In the genomic region with DNA sequence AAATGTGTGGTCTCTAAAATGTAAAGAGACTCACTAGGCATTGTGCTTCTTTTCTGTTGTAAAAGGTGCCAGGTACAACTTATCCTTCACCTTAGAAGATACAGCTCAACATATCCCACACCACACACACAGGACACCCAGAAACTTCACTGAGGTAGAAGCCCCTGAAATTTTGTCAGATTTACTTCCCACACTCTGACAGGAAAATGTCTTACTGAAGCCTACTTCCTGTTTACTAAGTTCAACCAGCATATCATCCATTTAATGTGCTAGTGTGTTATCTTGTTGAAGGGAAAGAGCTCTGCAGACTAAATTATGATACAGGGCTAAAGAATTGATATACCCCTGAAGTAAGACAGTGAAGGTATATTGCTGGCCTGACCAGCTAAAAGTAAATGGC, we compare ENCODE assay signal across 23 cellular contexts. TPM values are rescaled to one million over a fixed set of nuclear protein-coding genes. Genes with fewer than 3 reads are reported as not detected.
DNase-seq lines count a peak whose midpoint lies in the region; ATAC-seq and TF ChIP-seq lines count a peak whose summit lies in the region.
"Had no signal": no experiment of that assay in that cellular context is flagged by ENCODE, and none has a peak within 500 bp of the region (broad histone marks: within the 10 kb centered on the region; RNA-seq: fewer than 3 reads in every experiment).

No MANE protein-coding gene starts in this region.

- H3K36me3 Mint-ChIP-seq in activated CD8-positive, alpha-beta memory T cell treated with anti-CD3 and anti-CD28 coated beads, Interleukin-2, amount 10 ng/mL, durations not matched to agents 7 days and 5 days: no peaks in the 10 kb centered on the region
- H3K36me3 Mint-ChIP-seq in activated T-helper 17 cell treated with anti-CD3 and anti-CD28 coated beads, Interleukin-2, amount 50 U/mL, for 72 hours (ENCODE audit: low read depth): no peaks in the 10 kb centered on the region

- ATAC-seq in activated CD8-positive, alpha-beta memory T cell treated with anti-CD3 and anti-CD28 coated beads, Interleukin-2, amount 10 ng/mL, durations not matched to agents 7 days and 5 days: no peak
- ATAC-seq in activated T-helper 17 cell treated with anti-CD3 and anti-CD28 coated beads, Interleukin-2, amount 50 U/mL, for 72 hours (replicated peaks): no peak
- no peak for ATAC-seq in HG03442 (IDR thresholded peaks at IDR 0.05; ENCODE audit: unreplicated experiment)

- H3K9me2 ChIP-seq in MM.1S (replicated peaks; ENCODE audit: insufficient read depth, low read length) (no peaks in the 10 kb centered on the region), PC-9 (ENCODE audit: insufficient read depth) (no peaks in the 10 kb centered on the region)

- H3K4me2 ChIP-seq in MM.1S (ENCODE audit: low read depth, low read length): no peak overlapping the region
- H3K4me2 ChIP-seq in PC-9: no peak overlapping the region

- H3K79me2 ChIP-seq in MM.1S (ENCODE audit: low read length): no peaks in the 10 kb centered on the region
- no peaks in the 10 kb centered on the region for H3K79me2 ChIP-seq in PC-9 (ENCODE audit: low read depth)

- H3K9ac ChIP-seq in MM.1S (ENCODE audit: low read length): no peak overlapping the region

- no peaks in the 10 kb centered on the region for H3K9me3 Mint-ChIP-seq in activated CD8-positive, alpha-beta memory T cell treated with anti-CD3 and anti-CD28 coated beads, Interleukin-2, amount 10 ng/mL, durations not matched to agents 7 days and 5 days (ENCODE audit: low read depth)
- H3K9me3 Mint-ChIP-seq in activated T-helper 17 cell treated with anti-CD3 and anti-CD28 coated beads, Interleukin-2, amount 50 U/mL, for 72 hours: peaks cover 7% of the 10 kb centered on the region
- H3K9me3 Mint-ChIP-seq: dendritic cell treated with granulocyte-macrophage colony-stimulating factor and Interleukin-4, amounts not matched to agents 40 ng/mL and 50 ng/mL, for 4 days; stimulated activated naive CD8-positive, alpha-beta T cell treated with anti-CD3 and anti-CD28 coated beads, Interleukin-15, Interleukin-2, amounts not matched to agents 100 ng/mL and 50 ng/mL, for 24 hours; T-helper 2 cell treated with Interferon-gamma antibody and Interleukin-4, amounts not matched to agents 5 μg/mL and 100 μg/mL, for 36 hours had no signal

- no peaks in the 10 kb centered on the region for H4K20me1 ChIP-seq in MM.1S (ENCODE audit: insufficient read depth, low read length)
- H4K20me1 ChIP-seq in PC-9 (ENCODE audit: insufficient read depth): no peaks in the 10 kb centered on the region

- no TSS peak for BruUV-seq in PC-9 (replicated peaks; lab: Mats Ljungman, UMichigan)

- H3K27me3 ChIP-seq in MM.1S (replicated peaks; ENCODE audit: insufficient read depth, low read length): no peaks in the 10 kb centered on the region
- no peaks in the 10 kb centered on the region for H3K27me3 ChIP-seq in PC-9 (ENCODE audit: insufficient read depth, low read depth)
- H3K27me3 ChIP-seq: brain microvascular endothelial cell had no signal

- TF ChIP-seq CTCF in MM.1S (IDR thresholded peaks at IDR 0.05; ENCODE audit: low read length) (no peak), PC-9 (conservative IDR thresholded peaks at IDR 0.05) (no peak)

- H2AFZ ChIP-seq in MM.1S (ENCODE audit: low read length) (peak overlapping the region; percentile 57), PC-9 (no peak overlapping the region)

- intact Hi-C loops in PC-9 (cut with micrococcal nuclease; ENCODE audit: unreplicated experiment): no loop called here

- H3K4me1 Mint-ChIP-seq in activated CD8-positive, alpha-beta memory T cell treated with anti-CD3 and anti-CD28 coated beads, Interleukin-2, amount 10 ng/mL, durations not matched to agents 7 days and 5 days: peaks cover 8% of the 10 kb centered on the region
- H3K4me1 Mint-ChIP-seq in activated T-helper 17 cell treated with anti-CD3 and anti-CD28 coated beads, Interleukin-2, amount 50 U/mL, for 72 hours: peaks cover 4% of the 10 kb centered on the region

- H3K27me3 Mint-ChIP-seq in activated CD8-positive, alpha-beta memory T cell treated with anti-CD3 and anti-CD28 coated beads, Interleukin-2, amount 10 ng/mL, durations not matched to agents 7 days and 5 days: no peaks in the 10 kb centered on the region
- no peaks in the 10 kb centered on the region for H3K27me3 Mint-ChIP-seq in activated T-helper 17 cell treated with anti-CD3 and anti-CD28 coated beads, Interleukin-2, amount 50 U/mL, for 72 hours
- H3K27me3 Mint-ChIP-seq: dendritic cell treated with granulocyte-macrophage colony-stimulating factor and Interleukin-4, amounts not matched to agents 40 ng/mL and 50 ng/mL, for 4 days; stimulated activated naive CD8-positive, alpha-beta T cell treated with anti-CD3 and anti-CD28 coated beads, Interleukin-15, Interleukin-2, amounts not matched to agents 100 ng/mL and 50 ng/mL, for 24 hours had no signal

- H3K4me3 ChIP-seq in MM.1S (ENCODE audit: low read length) (no peak overlapping the region), PC-9 (no peak overlapping the region)

- peak overlapping the region; percentile 42 for H3K27ac Mint-ChIP-seq in activated CD8-positive, alpha-beta memory T cell treated with anti-CD3 and anti-CD28 coated beads, Interleukin-2, amount 10 ng/mL, durations not matched to agents 7 days and 5 days
- H3K27ac Mint-ChIP-seq in activated T-helper 17 cell treated with anti-CD3 and anti-CD28 coated beads, Interleukin-2, amount 50 U/mL, for 72 hours: peak overlapping the region; percentile 13
- H3K27ac Mint-ChIP-seq: dendritic cell treated with granulocyte-macrophage colony-stimulating factor and Interleukin-4, amounts not matched to agents 40 ng/mL and 50 ng/mL, for 4 days; stimulated activated naive CD8-positive, alpha-beta T cell treated with anti-CD3 and anti-CD28 coated beads, Interleukin-15, Interleukin-2, amounts not matched to agents 100 ng/mL and 50 ng/mL, for 24 hours; T-helper 2 cell treated with Interferon-gamma antibody and Interleukin-4, amounts not matched to agents 5 μg/mL and 100 μg/mL, for 36 hours had no signal

- POLR2A ChIA-PET in PC-9 (lab: Charles Lee; ENCODE audit: unreplicated experiment): no interaction called here

- H3F3A ChIP-seq in MM.1S (ENCODE audit: insufficient read depth, low read length): no peaks in the 10 kb centered on the region
- H3F3A ChIP-seq in PC-9 (ENCODE audit: insufficient read depth, low read depth): no peaks in the 10 kb centered on the region

- DNase-seq in activated CD8-positive, alpha-beta memory T cell treated with anti-CD3 and anti-CD28 coated beads, Interleukin-2, amount 10 ng/mL, durations not matched to agents 7 days and 5 days: no peak
- no peak for DNase-seq in activated CD8-positive, alpha-beta memory T cell treated with anti-CD3 and anti-CD28 coated beads, Interleukin-2, amount 50 U/mL, for 4 hours
- DNase-seq in MM.1S (no peak), renal cortical epithelial cell (ENCODE audit: low read depth) (peak; percentile 1), NCI-H526 (lab: John Stamatoyannopoulos, UW) (no peak), PC-9 (no peak)
- DNase-seq: activated CD4-positive, alpha-beta T cell treated with anti-CD3 and anti-CD28 coated beads, Interleukin-2, amount 50 U/mL, for 48 hours; activated effector memory CD4-positive, alpha-beta T cell treated with Interleukin-2 at 50 U/mL for 16 hours; brain microvascular endothelial cell; GDM1; NCI-H1417 treated with DMSO at 0.1 percent for 48 hours; Right ventricle myocardium superior; stimulated activated CD4-positive, alpha-beta T cell treated with anti-CD3 and anti-CD28 coated beads, Interleukin-12 subunit alpha, Interleukin-12 subunit beta, amount 100 ng/mL, for 4 hours had no signal

- CTCF ChIA-PET in activated CD8-positive, alpha-beta memory T cell treated with anti-CD3 and anti-CD28 coated beads, Interleukin-2, amount 10 ng/mL, durations not matched to agents 7 days and 5 days (lab: Charles Lee): no interaction called here
- CTCF ChIA-PET in PC-9 (lab: Charles Lee): no interaction called here

- H3K9me3 ChIP-seq in MM.1S (replicated peaks; ENCODE audit: insufficient read depth, low read length) (no peaks in the 10 kb centered on the region), PC-9 (ENCODE audit: insufficient read depth, low read depth) (no peaks in the 10 kb centered on the region)

- H3K4me1 ChIP-seq in MM.1S (ENCODE audit: low read length) (no peaks in the 10 kb centered on the region; the same call in 1 of the 2 replicates), PC-9 (replicated peaks; ENCODE audit: insufficient read depth) (no peaks in the 10 kb centered on the region)

- no peak overlapping the region for H3K27ac ChIP-seq in MM.1S (ENCODE audit: low read length)
- H3K27ac ChIP-seq in PC-9: no peak overlapping the region
- H3K27ac ChIP-seq: brain microvascular endothelial cell had no signal

- H3K36me3 ChIP-seq in MM.1S (replicated peaks; ENCODE audit: insufficient read depth, low read length) (no peaks in the 10 kb centered on the region), PC-9 (ENCODE audit: low read depth) (no peaks in the 10 kb centered on the region)
- H3K36me3 ChIP-seq: brain microvascular endothelial cell had no signal

- no peak overlapping the region for H3K4me3 Mint-ChIP-seq in activated CD8-positive, alpha-beta memory T cell treated with anti-CD3 and anti-CD28 coated beads, Interleukin-2, amount 10 ng/mL, durations not matched to agents 7 days and 5 days
- H3K4me3 Mint-ChIP-seq in activated T-helper 17 cell treated with anti-CD3 and anti-CD28 coated beads, Interleukin-2, amount 50 U/mL, for 72 hours: no peak overlapping the region
- H3K4me3 Mint-ChIP-seq: dendritic cell treated with granulocyte-macrophage colony-stimulating factor and Interleukin-4, amounts not matched to agents 40 ng/mL and 50 ng/mL, for 4 days; stimulated activated naive CD8-positive, alpha-beta T cell treated with anti-CD3 and anti-CD28 coated beads, Interleukin-15, Interleukin-2, amounts not matched to agents 100 ng/mL and 50 ng/mL, for 24 hours; T-helper 2 cell treated with Interferon-gamma antibody and Interleukin-4, amounts not matched to agents 5 μg/mL and 100 μg/mL, for 36 hours had no signal

RNA-seq across cellular contexts. Expression of a gene that starts 39.9 kb away (rescaled TPM):
- total RNA-seq in activated CD8-positive, alpha-beta memory T cell treated with anti-CD3 and anti-CD28 coated beads, Interleukin-2, amount 10 ng/mL, durations not matched to agents 7 days and 5 days: not detected
- not detected for total RNA-seq in activated T-helper 17 cell treated with anti-CD3 and anti-CD28 coated beads, Interleukin-2, amount 50 U/mL, for 72 hours
- total RNA-seq in renal cortical epithelial cell: not detected in 2 replicates
- total RNA-seq in PC-9 (2021): not detected in 2 replicates
- total RNA-seq: A673, glomerular endothelial cell, lung microvascular endothelial cell, pulmonary artery endothelial cell, Right ventricle myocardium superior, ureter had no signal
